In the genomic region with DNA sequence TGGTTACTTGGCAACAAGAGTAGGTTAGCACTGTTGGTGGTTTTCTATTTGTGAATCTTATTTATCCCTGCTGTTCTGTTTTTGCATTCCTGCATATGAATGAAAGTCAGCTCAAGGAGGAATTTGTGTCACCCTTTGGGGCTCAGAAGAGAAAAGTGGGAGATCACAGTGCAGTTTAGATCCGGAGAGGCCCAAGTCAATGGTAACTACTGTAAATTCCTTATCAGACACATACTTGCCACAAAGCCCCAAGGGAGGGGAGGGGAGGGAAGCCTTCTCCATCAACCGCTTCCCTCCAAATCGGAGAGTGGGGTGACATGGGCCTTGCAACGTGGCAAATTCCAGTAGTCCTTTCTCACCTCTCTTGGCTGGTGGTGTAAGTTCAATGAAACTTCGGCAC, we compare ENCODE assay signal across 22 cellular contexts. TPM values are rescaled to one million over a fixed set of nuclear protein-coding genes. Genes with fewer than 3 reads are reported as not detected.
DNase-seq lines count a peak whose midpoint lies in the region; ATAC-seq lines count a peak whose summit lies in the region.
"Had no signal": no experiment of that assay in that cellular context is flagged by ENCODE, and none has a peak within 500 bp of the region (broad histone marks: within the 10 kb centered on the region; RNA-seq: fewer than 3 reads in every experiment).

No MANE protein-coding gene starts in this region.

- H2BK15ac ChIP-seq in mesendoderm (replicated peaks; ENCODE audit: low read depth): no peak overlapping the region

- no peak overlapping the region for H4K8ac ChIP-seq in mesendoderm (ENCODE audit: low read depth, low read length)

- H3K27me3 ChIP-seq in H7 (ENCODE audit: control insufficient read depth, insufficient read depth, low read length) (no peaks in the 10 kb centered on the region), mesendoderm (ENCODE audit: insufficient read depth, low read length, poor library complexity) (no peaks in the 10 kb centered on the region)
- H3K27me3 ChIP-seq: BE2C, MG63, SJSA1 had no signal

- no peak overlapping the region for H3K23ac ChIP-seq in mesendoderm (ENCODE audit: low read length)

- DNase-seq in H7 (peak; percentile 60), SK-N-MC (ENCODE audit: low read depth, low spot score) (no peak), iPS DF 19.7 (ENCODE audit: low read depth, low spot score) (peak; percentile 91), mesendoderm (peak; percentile 85), SKM-1 treated with dmso at 0.1 percent for 144 hours (lab: John Stamatoyannopoulos, UW; ENCODE audit: unreplicated experiment) (no peak), germinal center (ENCODE audit: low spot score) (no peak)
- DNase-seq: BE2C; CD4-positive, alpha-beta memory T cell; DMS153; HCEC 1CT; Kasumi-1; MG63; NCI-H1048; NCI-H1436; NCI-H2029; NCI-H526 had no signal

- H3K4me2 ChIP-seq in mesendoderm (ENCODE audit: low read length): no peak overlapping the region

- no peak overlapping the region for H2BK120ac ChIP-seq in mesendoderm (ENCODE audit: low read depth, low read length)

- no peak overlapping the region for H4K5ac ChIP-seq in mesendoderm (ENCODE audit: low read length)

- H2BK5ac ChIP-seq in mesendoderm (ENCODE audit: low read length): no peak overlapping the region

- no peak overlapping the region for H3K4me3 ChIP-seq in H7 (ENCODE audit: insufficient read depth, low read depth, low read length)
- peak overlapping the region; percentile 22; the same call in 1 of the 2 replicates for H3K4me3 ChIP-seq in SK-N-MC
- no peak overlapping the region for H3K4me3 ChIP-seq in mesendoderm (ENCODE audit: low read length)
- H3K4me3 ChIP-seq: GM12878, MG63, SJSA1 had no signal

- no peak overlapping the region for H3K18ac ChIP-seq in mesendoderm (ENCODE audit: low read length)

- no peaks in the 10 kb centered on the region for H3K36me3 ChIP-seq in H7 (replicated peaks; ENCODE audit: control insufficient read depth, insufficient read depth, low read length)
- H3K36me3 ChIP-seq in SK-N-MC (ENCODE audit: insufficient read depth, low read length): no peaks in the 10 kb centered on the region; the same call in 1 of the 2 replicates
- no peaks in the 10 kb centered on the region for H3K36me3 ChIP-seq in mesendoderm (ENCODE audit: control insufficient read depth, insufficient read depth, low read length)
- H3K36me3 ChIP-seq: BE2C, MG63, SJSA1 had no signal

- no peaks in the 10 kb centered on the region for H3K9me3 ChIP-seq in SK-N-MC (ENCODE audit: low read depth, low read length)
- H3K9me3 ChIP-seq: BE2C, MG63 had no signal

- H2AK5ac ChIP-seq in mesendoderm (ENCODE audit: low read length): no peak overlapping the region

- no peak for ATAC-seq in GM21390 (IDR thresholded peaks at IDR 0.05; ENCODE audit: unreplicated experiment)
- ATAC-seq: GM12878, Panc1 had no signal

- H3K79me1 ChIP-seq in mesendoderm (ENCODE audit: low read length): no peaks in the 10 kb centered on the region

- H3K27ac ChIP-seq in SK-N-MC: no peak overlapping the region
- no peak overlapping the region for H3K27ac ChIP-seq in mesendoderm (ENCODE audit: low read depth, low read length)
- H3K27ac ChIP-seq: HL-60, SJSA1 had no signal

- peaks cover 10% of the 10 kb centered on the region for H3K4me1 ChIP-seq in mesendoderm (ENCODE audit: control insufficient read depth, low read depth, low read length)
- H3K4me1 ChIP-seq: BE2C had no signal

- H3K9ac ChIP-seq in SK-N-MC (ENCODE audit: insufficient read length) (no peak overlapping the region), mesendoderm (ENCODE audit: low read length) (no peak overlapping the region)

- WGBS in mesendoderm (ENCODE audit: extremely low coverage, insufficient coverage, low lambda C conversion rate): no CpG with 5 or more reads among the region's 5 CpGs

- no peaks in the 10 kb centered on the region for H3K79me2 ChIP-seq in mesendoderm (ENCODE audit: control insufficient read depth, insufficient read depth, low read length)

- H3K56ac ChIP-seq in mesendoderm (ENCODE audit: low read length): no peak overlapping the region

- no peak overlapping the region for H3K4ac ChIP-seq in mesendoderm (ENCODE audit: low read depth, low read length)

RNA-seq across cellular contexts. Expression of gene GSG1, which starts 15.0 kb away (rescaled TPM):
- total RNA-seq in H7 (2014; rRNA removed; shearing (Covaris generic)): 0.07 TPM in 1 of 2 replicates, not detected in the other
- 0.55 TPM for polyA plus RNA-seq in mesendoderm (2013, experiment 1 of 2)
- polyA plus RNA-seq in mesendoderm (2013, experiment 2 of 2): 0.49 TPM
- total RNA-seq: CD4-positive, alpha-beta memory T cell; GM12878; HT1080 had no signal
- polyA plus RNA-seq: GM12878 had no signal

RNA-seq across cellular contexts. Expression of gene FAM234B, which starts 44.3 kb away (rescaled TPM):
- 12.7 and 13.3 TPM in 2 replicates for total RNA-seq in H7 (2014; rRNA removed; shearing (Covaris generic))
- polyA plus RNA-seq in mesendoderm (2013, experiment 1 of 2): 6.7 TPM
- 7.2 TPM for polyA plus RNA-seq in mesendoderm (2013, experiment 2 of 2)

Comparison
In these comparisons a context has a peak if more than half of its experiments do, and no peak if none do; other contexts are left out.
1. DNase-seq: peak in H7 (single experiment), iPS DF 19.7 (single experiment) and mesendoderm (single experiment); none in SK-N-MC (single experiment), SKM-1 treated with dmso at 0.1 percent for 144 hours (single experiment) and germinal center (single experiment).